15 cellular contexts compared by ENCODE assay signal in genomic region chr21:37658121-37658993, GRCh38.
A peak's percentile ranks its signal among the peaks of the same experiment; 100 is the strongest.
DNase-seq lines count a peak whose midpoint lies in the region; ATAC-seq, FAIRE-seq and TF ChIP-seq lines count a peak whose summit lies in the region.
"Had no signal": no experiment of that assay in that cellular context is flagged by ENCODE, and none has a peak within 500 bp of the region (broad histone marks: within the 10 kb centered on the region; RNA-seq: fewer than 3 reads in every experiment).

No MANE protein-coding gene starts in this region.

- H4K20me1 ChIP-seq in IMR-90 (ENCODE audit: insufficient read depth, low read length) (peaks cover 3% of the 10 kb centered on the region; the same call in 1 of the 2 replicates), K562 (replicated peaks; ENCODE audit: control insufficient read depth, insufficient read depth, low read length) (no peaks in the 10 kb centered on the region), MM.1S (ENCODE audit: insufficient read depth, low read length) (no peaks in the 10 kb centered on the region)

- TF ChIP-seq POLR2A in IMR-90 (IDR thresholded peaks at IDR 0.05; ENCODE audit: low read depth, low read length) (no peak), K562 (conservative IDR thresholded peaks at IDR 0.05) (no peak), gastrocnemius medialis (IDR thresholded peaks at IDR 0.05) (no peak)

- H4K8ac ChIP-seq in IMR-90 (ENCODE audit: low read depth in 2 of 2, low read length in 2 of 2), result no peak overlapping the region

- no peak overlapping the region for H2AK9ac ChIP-seq in IMR-90 (replicated peaks; ENCODE audit: low read depth, low read length, poor library complexity)

- intact Hi-C loops in IMR-90 (cut with micrococcal nuclease) (no loop called here), K562 (cut with micrococcal nuclease) (no loop called here), left lung (cut with DNase I) (no loop called here), gastrocnemius medialis (cut with DNase I; ENCODE audit: low total_unique reads) (no loop called here), left colon (cut with DNase I, micrococcal nuclease) (no loop called here)

- WGBS in IMR-90 (ENCODE audit: extremely low coverage in 2 of 2, insufficient read length in 1 of 2), 2 experiments, result 17% methylated on average over 1 of the region's 11 CpGs; no CpG with 5 or more reads in 1 of the 2 experiments
- 8% methylated on average over 11 of the region's 11 CpGs for WGBS in K562 (ENCODE audit: insufficient coverage, low coverage, missing lambda C conversion rate)

- no peak overlapping the region for H2AK5ac ChIP-seq in IMR-90 (ENCODE audit: low read depth, low read length)

- no peaks in the 10 kb centered on the region for H3K79me2 ChIP-seq in K562 (ENCODE audit: control insufficient read depth, insufficient read depth, low read length)
- H3K79me2 ChIP-seq in MM.1S (ENCODE audit: low read length), result no peaks in the 10 kb centered on the region

- H3K23ac ChIP-seq in IMR-90 (ENCODE audit: low read depth, low read length), result no peak overlapping the region

- no peak overlapping the region for H2BK15ac ChIP-seq in IMR-90 (ENCODE audit: low read depth, low read length)

- in situ Hi-C loops in IMR-90 (cut with MboI; ENCODE audit: low sequenced_read_pairs), result no loop called here
- in situ Hi-C loops in K562 (cut with MboI), result no loop called here
- in situ Hi-C loops in gastrocnemius medialis (cut with MboI; ENCODE audit: low sequenced_read_pairs in 4 of 4), result no loop called here

- H3K27me3 ChIP-seq in IMR-90 (ENCODE audit: control insufficient read depth, insufficient read depth, low read length) (peaks cover 22% of the 10 kb centered on the region), K562 (ENCODE audit: control insufficient read depth in 2 of 2, insufficient read depth in 2 of 2, low read length in 2 of 2) (peaks cover 4 to 28% of the 10 kb centered on the region in 2 experiments; a peak in 4 of 5 replicates), left lung (no peaks in the 10 kb centered on the region), gastrocnemius medialis (no peaks in the 10 kb centered on the region), MM.1S (replicated peaks; ENCODE audit: insufficient read depth, low read length) (no peaks in the 10 kb centered on the region), H7 (ENCODE audit: control insufficient read depth, insufficient read depth, low read length) (no peaks in the 10 kb centered on the region)

- no peak overlapping the region for H2BK120ac ChIP-seq in IMR-90 (ENCODE audit: low read depth, low read length)

- H3K4me3 ChIP-seq in IMR-90 (ENCODE audit: insufficient read depth, low read depth, low read length), result no peak overlapping the region
- no peak overlapping the region for H3K4me3 ChIP-seq in K562
- H3K4me3 ChIP-seq in left lung, result no peak overlapping the region
- H3K4me3 ChIP-seq in gastrocnemius medialis, result no peak overlapping the region
- H3K4me3 ChIP-seq in MM.1S (ENCODE audit: low read length), result no peak overlapping the region
- H3K4me3 ChIP-seq in H7 (ENCODE audit: insufficient read depth, low read depth, low read length), result no peak overlapping the region

- BruUV-seq in IMR-90 (replicated peaks; lab: Mats Ljungman, UMichigan) (no TSS peak), K562 (replicated peaks; lab: Mats Ljungman, UMichigan) (no TSS peak)

- H3K4ac ChIP-seq in IMR-90 (ENCODE audit: low read depth, low read length), result no peak overlapping the region

- H3K9me1 ChIP-seq in IMR-90 (ENCODE audit: insufficient read depth, low read length) (no peaks in the 10 kb centered on the region), K562 (ENCODE audit: control insufficient read depth, insufficient read depth, low read length) (no peaks in the 10 kb centered on the region)

- H4K5ac ChIP-seq in IMR-90 (ENCODE audit: low read depth, low read length), result no peak overlapping the region

- POLR2A ChIA-PET in IMR-90 (lab: Charles Lee; ENCODE audit: unreplicated experiment) (no interaction called here), K562 (lab: Yijun Ruan, JAX) (interaction anchor here (1.3 kb wide), 1 partner anchor 16 kb away, joined by 3 read pairs; no protein-coding TSS in a partner anchor)

- no peak for FAIRE-seq in K562 (lab: Jason Lieb, UNC)
- FAIRE-seq: urothelium cell line had no signal

- H3K9me2 ChIP-seq in MM.1S (replicated peaks; ENCODE audit: insufficient read depth, low read length), result no peaks in the 10 kb centered on the region

- H3F3A ChIP-seq in MM.1S (ENCODE audit: insufficient read depth, low read length), result no peaks in the 10 kb centered on the region

- DNase-seq in IMR-90 (no peak), K562 (ENCODE audit: extremely low read depth in 1 of 4, low spot score in 3 of 4) (peak in 1 of 4 experiments; percentile 28), left lung (no peak), gastrocnemius medialis (no peak), MM.1S (no peak), left colon (no peak), H7 (no peak), D341Med (ENCODE audit: low spot score) (no peak)
- DNase-seq: activated CD4-positive, alpha-beta T cell treated with anti-CD3 and anti-CD28 coated beads for 4 hours; activated naive CD8-positive, alpha-beta T cell treated with anti-CD3 and anti-CD28 coated beads, Interleukin-2, amount 10 ng/mL, durations not matched to agents 7 days and 5 days; BE2C; DMS53; natural killer cell; RPMI8226 had no signal

- H3K4me1 ChIP-seq in IMR-90 (ENCODE audit: control insufficient read depth, insufficient read depth, low read length) (peaks cover 6% of the 10 kb centered on the region), K562 (replicated peaks in 1 of 2; ENCODE audit: control insufficient read depth in 2 of 2, insufficient read depth in 2 of 2, low read length in 2 of 2) (peaks cover 7 to 17% of the 10 kb centered on the region in 2 experiments; a peak in 4 of 5 replicates), left lung (peaks cover 7% of the 10 kb centered on the region in 2 donors), gastrocnemius medialis (peaks cover 0 to 14% of the 10 kb centered on the region in 2 donors), MM.1S (ENCODE audit: low read length) (no peaks in the 10 kb centered on the region)
- H3K4me1 ChIP-seq: BE2C had no signal

- no peak overlapping the region for H2BK5ac ChIP-seq in IMR-90 (ENCODE audit: low read depth, low read length, poor library complexity, severe bottlenecking)

- no peak for TF ChIP-seq CTCF in IMR-90 (conservative IDR thresholded peaks at IDR 0.05; ENCODE audit: low read depth, low read length)
- TF ChIP-seq CTCF in K562 (IDR thresholded peaks at IDR 0.05 in 2 of 3, conservative IDR thresholded peaks at IDR 0.05 in 1 of 3; ENCODE audit: insufficient read depth in 2 of 3, low read depth in 1 of 3, low read length in 3 of 3), result no peak
- TF ChIP-seq CTCF in left lung (IDR thresholded peaks at IDR 0.05), result no peak
- no peak for TF ChIP-seq CTCF in gastrocnemius medialis (IDR thresholded peaks at IDR 0.05 in 4 of 5, conservative IDR thresholded peaks at IDR 0.05 in 1 of 5)
- no peak for TF ChIP-seq CTCF in MM.1S (IDR thresholded peaks at IDR 0.05; ENCODE audit: low read length)

- no peak for TF ChIP-seq EP300 in K562 (IDR thresholded peaks at IDR 0.05; ENCODE audit: low read length)

- no peaks in the 10 kb centered on the region for H3K36me3 ChIP-seq in IMR-90 (ENCODE audit: control insufficient read depth, insufficient read depth, low read length)
- no peaks in the 10 kb centered on the region for H3K36me3 ChIP-seq in K562 (ENCODE audit: control insufficient read depth, insufficient read depth, low read length)
- no peaks in the 10 kb centered on the region for H3K36me3 ChIP-seq in left lung
- no peaks in the 10 kb centered on the region for H3K36me3 ChIP-seq in gastrocnemius medialis
- no peaks in the 10 kb centered on the region for H3K36me3 ChIP-seq in MM.1S (replicated peaks; ENCODE audit: insufficient read depth, low read length)
- H3K36me3 ChIP-seq in H7 (replicated peaks; ENCODE audit: control insufficient read depth, insufficient read depth, low read length), result no peaks in the 10 kb centered on the region
- H3K36me3 ChIP-seq: BE2C had no signal

- CTCF ChIA-PET in IMR-90 (lab: Yijun Ruan, JAX), result no interaction called here
- CTCF ChIA-PET in K562 (lab: Yijun Ruan, JAX; ENCODE audit: low intra/inter-chr PET ratio), result interaction anchor here (0.9 kb wide), 1 partner anchor 16 kb away, joined by 3 read pairs; no protein-coding TSS in a partner anchor

- no peak for TF ChIP-seq RAD21 in IMR-90 (IDR thresholded peaks at IDR 0.05; ENCODE audit: low read length)
- TF ChIP-seq RAD21 in K562 (CRISPR knock-in tag; conservative IDR thresholded peaks at IDR 0.05 in 1 of 2, IDR thresholded peaks at IDR 0.05 in 1 of 2), result no peak

- H3K9ac ChIP-seq in IMR-90 (ENCODE audit: low read depth, low read length) (no peak overlapping the region), K562 (ENCODE audit: insufficient read depth in 1 of 2, low read depth in 2 of 2, low read length in 2 of 2) (no peak overlapping the region), MM.1S (ENCODE audit: low read length) (no peak overlapping the region)

- H3K79me1 ChIP-seq in IMR-90 (ENCODE audit: low read depth in 1 of 2, low read length in 2 of 2), result no peaks in the 10 kb centered on the region

- H3K4me2 ChIP-seq in IMR-90 (ENCODE audit: low read depth, low read length) (no peak overlapping the region), K562 (ENCODE audit: insufficient read depth, low read length) (no peak overlapping the region; the same call in 1 of the 2 replicates), MM.1S (ENCODE audit: low read depth, low read length) (no peak overlapping the region)

- H3K27ac ChIP-seq in IMR-90 (ENCODE audit: insufficient read depth, low read length) (no peak overlapping the region), K562 (ENCODE audit: extremely low read depth, low read depth, low read length) (no peak overlapping the region), left lung (peak overlapping the region in 1 of 2 donors; percentile 53), gastrocnemius medialis (peak overlapping the region; percentile 1 to 50 (median 42)), MM.1S (ENCODE audit: low read length) (no peak overlapping the region)

- ATAC-seq in IMR-90 (ENCODE audit: low read depth), result peak; percentile 24; the same call in 1 of the 2 replicates
- peak; percentile 20; the same call in 1 of the 3 replicates for ATAC-seq in K562
- peak; percentile 69 for ATAC-seq in left lung
- ATAC-seq in gastrocnemius medialis, result no peak
- no peak for ATAC-seq in left colon
- ATAC-seq: natural killer cell had no signal

- no peak overlapping the region for H3K14ac ChIP-seq in IMR-90 (replicated peaks; ENCODE audit: low read depth, low read length)

- H3K9me3 ChIP-seq in IMR-90 (ENCODE audit: control insufficient read depth, insufficient read depth, low read length) (no peaks in the 10 kb centered on the region), K562 (replicated peaks; ENCODE audit: control insufficient read depth, insufficient read depth, low read depth, low read length) (no peaks in the 10 kb centered on the region), left lung (no peaks in the 10 kb centered on the region), gastrocnemius medialis (no peaks in the 10 kb centered on the region), MM.1S (replicated peaks; ENCODE audit: insufficient read depth, low read length) (no peaks in the 10 kb centered on the region)
- H3K9me3 ChIP-seq: BE2C had no signal

- dilution Hi-C loops in IMR-90 (cut with HindIII; ENCODE audit: low sequenced_read_pairs, unreplicated experiment), result no loop called here

- H2AFZ ChIP-seq in IMR-90 (replicated peaks; ENCODE audit: low read length, poor library complexity), result no peak overlapping the region
- H2AFZ ChIP-seq in K562 (ENCODE audit: low read depth, low read length), result peak overlapping the region; percentile 25; the same call in 1 of the 2 replicates
- H2AFZ ChIP-seq in MM.1S (ENCODE audit: low read length), result no peak overlapping the region

- no peak overlapping the region for H2BK20ac ChIP-seq in IMR-90 (ENCODE audit: low read depth, low read length)

- H3K18ac ChIP-seq in IMR-90 (ENCODE audit: low read depth, low read length), result no peak overlapping the region

- H4K91ac ChIP-seq in IMR-90 (ENCODE audit: insufficient read depth, low read depth, low read length), result no peak overlapping the region

- H3K56ac ChIP-seq in IMR-90 (ENCODE audit: extremely low read depth, insufficient read depth, low read length), result no peak overlapping the region

Comparison
In these comparisons a context has a peak if more than half of its experiments do, and no peak if none do; other contexts are left out.
1. ATAC-seq: peak in IMR-90 (single experiment), K562 (single experiment) and left lung (single experiment); none in gastrocnemius medialis (0 of 2) and left colon (single experiment).
2. H3K27ac ChIP-seq: peak in gastrocnemius medialis (4 of 4); none in IMR-90 (single experiment), K562 (single experiment) and MM.1S (single experiment).